ENCODE assay signal across 19 cellular contexts in the genomic region with DNA sequence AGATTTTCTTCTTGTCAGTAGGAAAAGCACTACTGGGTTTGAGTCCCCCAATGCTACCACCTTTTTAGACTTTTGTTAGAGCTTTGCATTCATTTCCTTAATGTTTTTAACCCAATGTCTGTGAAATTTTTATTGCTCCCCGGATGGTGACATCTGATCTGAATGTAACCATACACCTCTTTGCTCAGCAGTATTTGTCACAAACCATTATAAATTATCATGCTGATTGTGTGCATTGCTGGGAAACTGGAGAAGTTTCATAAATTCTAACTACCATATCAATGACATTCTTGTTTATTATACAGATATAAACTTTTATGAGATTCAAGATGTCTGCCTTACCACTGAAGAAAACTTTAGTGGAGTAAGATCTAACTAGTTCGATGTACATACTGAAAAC. TPM values are rescaled to one million over a fixed set of nuclear protein-coding genes. Genes with fewer than 3 reads are reported as not detected.
DNase-seq lines count a peak whose midpoint lies in the region; ATAC-seq, FAIRE-seq and TF ChIP-seq lines count a peak whose summit lies in the region.
"Had no signal": no experiment of that assay in that cellular context is flagged by ENCODE, and none has a peak within 500 bp of the region (broad histone marks: within the 10 kb centered on the region; RNA-seq: fewer than 3 reads in every experiment).

No MANE protein-coding gene starts in this region.

- H3K9me3 ChIP-seq in heart right ventricle (no peaks in the 10 kb centered on the region), subcutaneous abdominal adipose tissue (ENCODE audit: control insufficient read depth in 5 of 5, low read length in 5 of 5) (no peaks in the 10 kb centered on the region), colonic mucosa (no peaks in the 10 kb centered on the region), small intestine (ENCODE audit: control insufficient read depth, low read depth) (no peaks in the 10 kb centered on the region)
- H3K9me3 ChIP-seq: body of pancreas had no signal

- H3K9ac ChIP-seq in subcutaneous abdominal adipose tissue (ENCODE audit: low read length in 5 of 5) (no peak overlapping the region), colonic mucosa (ENCODE audit: low read depth in 2 of 2, low read length in 2 of 2) (no peak overlapping the region)

- peak overlapping the region in 8 of 10 donors; percentile 10 to 95 (median 82) for H3K4me3 ChIP-seq in heart right ventricle
- peak overlapping the region; percentile 3 for H3K4me3 ChIP-seq in fibroblast of villous mesenchyme (ENCODE audit: low read depth, low read length)
- H3K4me3 ChIP-seq in subcutaneous abdominal adipose tissue (ENCODE audit: low read depth in 1 of 5, low read length in 5 of 5): peak overlapping the region in 2 of 5 donors; percentile 32 to 43
- H3K4me3 ChIP-seq in colonic mucosa: no peak overlapping the region
- no peak overlapping the region for H3K4me3 ChIP-seq in small intestine (ENCODE audit: low read depth in 1 of 2, low read length in 2 of 2)
- H3K4me3 ChIP-seq: body of pancreas had no signal

- WGBS in heart right ventricle, 2 donors: 26 to 27% methylated on average over 2 of the region's 2 CpGs
- WGBS in small intestine, 3 donors: 64 to 80% (median 78%) methylated on average over 2 of the region's 2 CpGs

- DNase-seq in heart right ventricle (no peak), Right ventricle myocardium inferior (ENCODE audit: missing footprints) (no peak), NCI-H69 (lab: John Stamatoyannopoulos, UW) (peak; percentile 7), fibroblast of villous mesenchyme (ENCODE audit: low read depth) (peak; percentile 62), colonic mucosa (no peak), small intestine (no peak)
- DNase-seq: activated naive CD8-positive, alpha-beta T cell treated with anti-CD3 and anti-CD28 coated beads for 36 hours; body of pancreas; CD8-positive, alpha-beta memory T cell; DND-41; foreskin fibroblast; midbrain; NCI-H774; retina had no signal

- ATAC-seq in heart right ventricle (no peak), Right ventricle myocardium inferior (no peak), GM21526 (IDR thresholded peaks at IDR 0.05; ENCODE audit: low FRiP score, unreplicated experiment) (no peak)
- ATAC-seq: body of pancreas; HCT116; stimulated activated memory B cell treated with anti-CD40 and anti-IgM and Interleukin-4, amounts not matched to agents 10 μg/mL and 1 μg/mL and 100 μg/mL, for 72 hours had no signal

- H3K36me3 ChIP-seq in heart right ventricle (peaks cover 0 to 95% (median 25%) of the 10 kb centered on the region in 9 donors), subcutaneous abdominal adipose tissue (ENCODE audit: control insufficient read depth in 5 of 5, insufficient read depth in 5 of 5, low read length in 5 of 5) (peaks cover 22 to 54% (median 33%) of the 10 kb centered on the region in 5 donors), colonic mucosa (no peaks in the 10 kb centered on the region), small intestine (ENCODE audit: control insufficient read depth in 2 of 2, insufficient read depth in 2 of 2, low read length in 2 of 2) (no peaks in the 10 kb centered on the region)

- intact Hi-C loops in heart right ventricle (cut with DNase I) (loop anchor here in 3 of 10 donors (5.0 kb wide), 3 partner anchors 34 to 134 kb away; no protein-coding TSS in a partner anchor), Right ventricle myocardium inferior (cut with DNase I) (no loop called here), colonic mucosa (cut with DNase I) (no loop called here)

- TF ChIP-seq CTCF in heart right ventricle (IDR thresholded peaks at IDR 0.05) (no peak), fibroblast of villous mesenchyme (IDR thresholded peaks at IDR 0.05; ENCODE audit: insufficient read depth, low read depth, low read length) (no peak), colonic mucosa (IDR thresholded peaks at IDR 0.05) (no peak)

- H3K27me3 ChIP-seq in heart right ventricle: no peaks in the 10 kb centered on the region
- H3K27me3 ChIP-seq in subcutaneous abdominal adipose tissue (ENCODE audit: control insufficient read depth in 5 of 5, insufficient read depth in 4 of 5, low read length in 5 of 5): no peaks in the 10 kb centered on the region
- no peaks in the 10 kb centered on the region for H3K27me3 ChIP-seq in colonic mucosa
- no peaks in the 10 kb centered on the region for H3K27me3 ChIP-seq in small intestine (ENCODE audit: control insufficient read depth in 2 of 2, insufficient read depth in 2 of 2, low read length in 2 of 2)
- H3K27me3 ChIP-seq: body of pancreas had no signal

- peaks cover 6 to 100% (median 86%) of the 10 kb centered on the region in 9 donors for H3K4me1 ChIP-seq in heart right ventricle
- peaks cover 8 to 89% (median 77%) of the 10 kb centered on the region in 5 donors for H3K4me1 ChIP-seq in subcutaneous abdominal adipose tissue (ENCODE audit: control insufficient read depth in 5 of 5, insufficient read depth in 5 of 5, low read length in 5 of 5)
- H3K4me1 ChIP-seq in colonic mucosa: peaks cover 3% of the 10 kb centered on the region
- peaks cover 0 to 2% of the 10 kb centered on the region in 2 donors for H3K4me1 ChIP-seq in small intestine (ENCODE audit: control insufficient read depth in 2 of 2, insufficient read depth in 1 of 2, low read depth in 1 of 2, low read length in 1 of 2)

- no peak for FAIRE-seq in small intestine (lab: Jason Lieb, UNC)
- FAIRE-seq: RCC 7860 had no signal

- peak overlapping the region in 8 of 10 donors; percentile 1 to 99 (median 56) for H3K27ac ChIP-seq in heart right ventricle
- H3K27ac ChIP-seq in subcutaneous abdominal adipose tissue (ENCODE audit: low read depth, low read length): peak overlapping the region; percentile 28
- H3K27ac ChIP-seq in colonic mucosa: no peak overlapping the region
- no peak overlapping the region for H3K27ac ChIP-seq in small intestine (ENCODE audit: low read depth in 1 of 2, low read length in 1 of 2)
- H3K27ac ChIP-seq: body of pancreas had no signal

RNA-seq across cellular contexts. Expression of a gene that starts 8.5 kb away (rescaled TPM):
- total RNA-seq in heart right ventricle (100 to 1,000 TPM; 132 to 229 (median 167) TPM), Right ventricle myocardium inferior (175 TPM), fibroblast of villous mesenchyme (197 and 222 TPM in 2 replicates), colonic mucosa (10 to 100 TPM; 11.7 to 18.4 TPM)
- polyA plus RNA-seq in heart right ventricle (10 to 100 TPM; 45.3 to 56.0 TPM), small intestine (10 to 100 TPM in 1 of 3 donors, 1 to 10 TPM in 2; 2.5 to 22.0 (median 3.0) TPM)
- polyA plus RNA-seq: CD8-positive, alpha-beta memory T cell had no signal

Comparison
In these comparisons a context has a peak if more than half of its experiments do, and no peak if none do; other contexts are left out.
1. DNase-seq: peak in NCI-H69 (single experiment) and fibroblast of villous mesenchyme (single experiment); none in heart right ventricle (0 of 2), Right ventricle myocardium inferior (single experiment), colonic mucosa (single experiment) and small intestine (single experiment).
2. H3K27ac ChIP-seq: peak in heart right ventricle (8 of 10) and subcutaneous abdominal adipose tissue (single experiment); none in colonic mucosa (single experiment) and small intestine (0 of 2).
3. H3K4me3 ChIP-seq: peak in heart right ventricle (8 of 10) and fibroblast of villous mesenchyme (single experiment); none in colonic mucosa (single experiment) and small intestine (0 of 2).